17 cellular contexts compared by ENCODE assay signal in genomic region chr4:91288702-91289311, GRCh38.
DNase-seq lines count a peak whose midpoint lies in the region; ATAC-seq and TF ChIP-seq lines count a peak whose summit lies in the region.
"Had no signal": no experiment of that assay in that cellular context is flagged by ENCODE, and none has a peak within 500 bp of the region (broad histone marks: within the 10 kb centered on the region; RNA-seq: fewer than 3 reads in every experiment).

No MANE protein-coding gene starts in this region.

- CTCF ChIA-PET in PC-3 (lab: Charles Lee) = no interaction called here

- no peaks in the 10 kb centered on the region for H3K36me3 Mint-ChIP-seq in neural progenitor cell
- H3K36me3 Mint-ChIP-seq: activated CD8-positive, alpha-beta memory T cell treated with anti-CD3 and anti-CD28 coated beads, Interleukin-2, amount 10 ng/mL, durations not matched to agents 7 days and 5 days had no signal

- H3F3A ChIP-seq in PC-3 (ENCODE audit: low read length, unreplicated experiment) (no peaks in the 10 kb centered on the region), neural progenitor cell (ENCODE audit: low read depth) (no peaks in the 10 kb centered on the region)

- no peak overlapping the region for H3K4me3 ChIP-seq in PC-3 (ENCODE audit: low read length)
- H3K4me3 ChIP-seq in neural progenitor cell = no peak overlapping the region
- H3K4me3 ChIP-seq: hepatocyte had no signal

- H3K9me3 ChIP-seq in PC-3 (ENCODE audit: low read length) (no peaks in the 10 kb centered on the region), neural progenitor cell (ENCODE audit: low read depth) (no peaks in the 10 kb centered on the region)

- H3K4me1 ChIP-seq in PC-3 (ENCODE audit: insufficient read depth, low read length) (no peaks in the 10 kb centered on the region), neural progenitor cell (peaks cover 5% of the 10 kb centered on the region)

- H4K20me1 ChIP-seq in PC-3 (ENCODE audit: low read length) = no peaks in the 10 kb centered on the region
- no peaks in the 10 kb centered on the region for H4K20me1 ChIP-seq in neural progenitor cell (ENCODE audit: low read depth)

- ATAC-seq in PC-3 = peak; percentile 53
- ATAC-seq in GM18505 (IDR thresholded peaks at IDR 0.05; ENCODE audit: unreplicated experiment) = no peak
- ATAC-seq: activated CD4-positive, alpha-beta T cell treated with anti-CD3 and anti-CD28 coated beads for 36 hours; activated CD8-positive, alpha-beta memory T cell treated with anti-CD3 and anti-CD28 coated beads, Interleukin-2, amount 10 ng/mL, durations not matched to agents 7 days and 5 days had no signal

- BruUV-seq in PC-3 (replicated peaks; lab: Mats Ljungman, UMichigan) = no TSS peak

- no peak overlapping the region for H3K4me2 ChIP-seq in PC-3 (ENCODE audit: low read length)
- H3K4me2 ChIP-seq in neural progenitor cell = no peak overlapping the region
- H3K4me2 ChIP-seq: hepatocyte had no signal

- no peaks in the 10 kb centered on the region for H3K9me3 Mint-ChIP-seq in neural progenitor cell

- no peak overlapping the region for H2AFZ ChIP-seq in PC-3 (ENCODE audit: low read length)
- peak overlapping the region; percentile 92 for H2AFZ ChIP-seq in neural progenitor cell (replicated peaks)
- H2AFZ ChIP-seq: hepatocyte had no signal

- H3K27me3 ChIP-seq in PC-3 (ENCODE audit: low read length) (no peaks in the 10 kb centered on the region), neural progenitor cell (no peaks in the 10 kb centered on the region)
- H3K27me3 ChIP-seq: hepatocyte had no signal

- H3K27ac ChIP-seq in PC-3 (ENCODE audit: low read length) (no peak overlapping the region), neural progenitor cell (no peak overlapping the region)
- H3K27ac ChIP-seq: hepatocyte had no signal

- POLR2A ChIA-PET in PC-3 (lab: Charles Lee; ENCODE audit: unreplicated experiment) = interaction anchor here (0.6 kb wide), 1 partner anchor 32 kb away, joined by 3 read pairs; no protein-coding TSS in a partner anchor

- H3K4me1 Mint-ChIP-seq in neural progenitor cell = no peaks in the 10 kb centered on the region
- H3K4me1 Mint-ChIP-seq: activated CD4-positive, alpha-beta T cell treated with anti-CD3 and anti-CD28 coated beads for 36 hours; activated CD8-positive, alpha-beta memory T cell treated with anti-CD3 and anti-CD28 coated beads, Interleukin-2, amount 10 ng/mL, durations not matched to agents 7 days and 5 days had no signal

- H3K27ac Mint-ChIP-seq in neural progenitor cell = no peak overlapping the region
- H3K27ac Mint-ChIP-seq: activated CD4-positive, alpha-beta T cell treated with anti-CD3 and anti-CD28 coated beads for 36 hours; activated CD8-positive, alpha-beta memory T cell treated with anti-CD3 and anti-CD28 coated beads, Interleukin-2, amount 10 ng/mL, durations not matched to agents 7 days and 5 days; stimulated activated naive CD8-positive, alpha-beta T cell treated with anti-CD3 and anti-CD28 coated beads, Interleukin-15, Interleukin-2, amounts not matched to agents 100 ng/mL and 50 ng/mL, for 24 hours had no signal

- H3K4me3 Mint-ChIP-seq in neural progenitor cell = no peak overlapping the region
- H3K4me3 Mint-ChIP-seq: activated CD4-positive, alpha-beta T cell treated with anti-CD3 and anti-CD28 coated beads for 36 hours; activated CD8-positive, alpha-beta memory T cell treated with anti-CD3 and anti-CD28 coated beads, Interleukin-2, amount 10 ng/mL, durations not matched to agents 7 days and 5 days; stimulated activated naive CD8-positive, alpha-beta T cell treated with anti-CD3 and anti-CD28 coated beads, Interleukin-15, Interleukin-2, amounts not matched to agents 100 ng/mL and 50 ng/mL, for 24 hours had no signal

- peaks cover 4% of the 10 kb centered on the region for H3K27me3 Mint-ChIP-seq in neural progenitor cell (ENCODE audit: insufficient read depth, low read depth)
- H3K27me3 Mint-ChIP-seq: activated CD4-positive, alpha-beta T cell treated with anti-CD3 and anti-CD28 coated beads for 36 hours; activated CD8-positive, alpha-beta memory T cell treated with anti-CD3 and anti-CD28 coated beads, Interleukin-2, amount 10 ng/mL, durations not matched to agents 7 days and 5 days; stimulated activated naive CD8-positive, alpha-beta T cell treated with anti-CD3 and anti-CD28 coated beads, Interleukin-15, Interleukin-2, amounts not matched to agents 100 ng/mL and 50 ng/mL, for 24 hours had no signal

- intact Hi-C loops in PC-3 (cut with micrococcal nuclease) = no loop called here

- no peaks in the 10 kb centered on the region for H3K9me2 ChIP-seq in PC-3 (replicated peaks; ENCODE audit: low read length)

- H3K36me3 ChIP-seq in PC-3 (ENCODE audit: low read depth, low read length) (no peaks in the 10 kb centered on the region), neural progenitor cell (no peaks in the 10 kb centered on the region)

- no peak for TF ChIP-seq CTCF in PC-3 (conservative IDR thresholded peaks at IDR 0.05; ENCODE audit: low read depth, low read length)
- TF ChIP-seq CTCF in neural progenitor cell (IDR thresholded peaks at IDR 0.05) = no peak

- no peak for TF ChIP-seq POLR2A in GM18505 (IDR thresholded peaks at IDR 0.05; ENCODE audit: borderline replicate concordance, extremely low read depth, insufficient read depth, insufficient read length)

- H3K9ac ChIP-seq in PC-3 (ENCODE audit: low read length) = no peak overlapping the region
- H3K9ac ChIP-seq in neural progenitor cell = no peak overlapping the region

- DNase-seq in NCI-H1436 (lab: John Stamatoyannopoulos, UW) = peak; percentile 17
- DNase-seq in NCI-H1436 treated with DMSO at 0.1 percent for 48 hours (lab: John Stamatoyannopoulos, UW) = no peak
- peak; percentile 51 for DNase-seq in NCI-H1092 treated with DMSO at 0.1 percent for 48 hours (lab: John Stamatoyannopoulos, UW)
- DNase-seq in PC-3 = no peak
- DNase-seq in neural progenitor cell (ENCODE audit: low spot score) = no peak
- DNase-seq in NOMO-1 (lab: John Stamatoyannopoulos, UW; ENCODE audit: unreplicated experiment in 2 of 2) = no peak
- no peak for DNase-seq in NK-92 treated with Interleukin-12 subunit alpha and Interleukin-12 subunit beta, amount 100 ng/mL, for 24 hours (lab: John Stamatoyannopoulos, UW)
- DNase-seq: 8988T; activated CD4-positive, alpha-beta T cell treated with anti-CD3 and anti-CD28 coated beads for 36 hours; activated CD8-positive, alpha-beta memory T cell treated with anti-CD3 and anti-CD28 coated beads, Interleukin-2, amount 10 ng/mL, durations not matched to agents 7 days and 5 days; activated effector memory CD4-positive, alpha-beta T cell treated with anti-CD3 and anti-CD28 coated beads, Interleukin-2, amount 50 U/mL, for 16 hours; GF-D8; NCI-H2227 treated with DMSO at 0.1 percent for 48 hours; trophoblast cell had no signal

- no peaks in the 10 kb centered on the region for H3K79me2 ChIP-seq in PC-3 (ENCODE audit: low read length)
- H3K79me2 ChIP-seq in neural progenitor cell (ENCODE audit: low read depth) = no peaks in the 10 kb centered on the region
- H3K79me2 ChIP-seq: hepatocyte had no signal

Comparison
In these comparisons a context has a peak if more than half of its experiments do, and no peak if none do; other contexts are left out.
1. DNase-seq: peak in NCI-H1436 (single experiment) and NCI-H1092 treated with DMSO at 0.1 percent for 48 hours (single experiment); none in NCI-H1436 treated with DMSO at 0.1 percent for 48 hours (single experiment), PC-3 (single experiment), neural progenitor cell (single experiment), NOMO-1 (0 of 2) and NK-92 treated with Interleukin-12 subunit alpha and Interleukin-12 subunit beta, amount 100 ng/mL, for 24 hours (single experiment).